ENCODE assay signal across 8 cellular contexts in the genomic region with DNA sequence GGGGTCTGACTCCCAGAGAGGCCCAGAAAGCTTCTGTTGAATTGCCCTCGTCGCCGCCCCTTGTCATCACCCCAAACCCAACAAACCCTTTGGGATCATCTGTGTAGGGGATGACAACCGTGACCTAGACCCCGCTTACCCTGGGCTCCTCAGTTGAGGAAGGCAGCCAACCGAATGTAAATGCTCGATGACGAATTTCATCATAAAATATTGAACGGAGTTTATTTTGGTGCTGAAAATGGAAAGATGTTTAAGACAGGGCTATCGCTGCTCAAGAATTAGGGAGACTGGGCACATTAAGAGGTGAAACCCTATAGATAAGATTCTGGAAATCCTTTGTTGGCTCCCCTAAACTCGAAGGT. TPM values are rescaled to one million over a fixed set of nuclear protein-coding genes. Genes with fewer than 3 reads are reported as not detected.
DNase-seq lines count a peak whose midpoint lies in the region; ATAC-seq and TF ChIP-seq lines count a peak whose summit lies in the region.

No MANE protein-coding gene starts in this region.

- peak overlapping the region; percentile 98 for H2AFZ ChIP-seq in mammary epithelial cell (ENCODE audit: low read depth, low read length)

- H3K27ac ChIP-seq in mammary epithelial cell (ENCODE audit: insufficient read depth, low read depth, low read length): peak overlapping the region; percentile 58
- H3K27ac ChIP-seq in mesodermal cell (ENCODE audit: low read depth, low read length, severe bottlenecking): peak overlapping the region; percentile 98
- H3K27ac ChIP-seq in aorta (ENCODE audit: low read depth in 1 of 2, low read length in 2 of 2): peak overlapping the region; percentile 76 to 96

- peaks cover 22% of the 10 kb centered on the region for H3K4me1 Mint-ChIP-seq in activated T-cell treated with anti-CD3 and anti-CD28 coated beads, Interleukin-2, amount 50 U/mL, for 72 hours (ENCODE audit: low read depth)

- DNase-seq in activated T-cell treated with anti-CD3 and anti-CD28 coated beads, Interleukin-2, amount 50 U/mL, for 72 hours: no peak
- DNase-seq in activated T-cell treated with anti-CD3 and anti-CD28 coated beads for 4 hours (no peak), mammary epithelial cell (no peak), aorta (no peak), NCI-H748 (lab: John Stamatoyannopoulos, UW; ENCODE audit: unreplicated experiment) (no peak), medulla oblongata (ENCODE audit: extremely low spot score) (no peak)

- H3K9me3 Mint-ChIP-seq in activated T-cell treated with anti-CD3 and anti-CD28 coated beads, Interleukin-2, amount 50 U/mL, for 72 hours: no peaks in the 10 kb centered on the region

- CTCF ChIA-PET in mammary epithelial cell (lab: Charles Lee; ENCODE audit: low non-redundant PET): no interaction called here

- H3K4me2 ChIP-seq in mammary epithelial cell (ENCODE audit: insufficient read depth, low read depth, low read length): peak overlapping the region; percentile 87

- H3K27me3 ChIP-seq in mammary epithelial cell (ENCODE audit: insufficient read depth, low read length) (no peaks in the 10 kb centered on the region), aorta (ENCODE audit: control insufficient read depth in 1 of 2, insufficient read depth in 2 of 2, low read length in 1 of 2) (no peaks in the 10 kb centered on the region)

- peak overlapping the region; percentile 92 to 98 for H3K4me3 Mint-ChIP-seq in activated T-cell treated with anti-CD3 and anti-CD28 coated beads, Interleukin-2, amount 50 U/mL, for 72 hours

- H3K79me2 ChIP-seq in mammary epithelial cell (ENCODE audit: insufficient read depth, low read length): peaks cover 34% of the 10 kb centered on the region

- H3K4me1 ChIP-seq in mammary epithelial cell (ENCODE audit: insufficient read depth, low read length): peaks cover 9% of the 10 kb centered on the region
- no peaks in the 10 kb centered on the region for H3K4me1 ChIP-seq in mesodermal cell (ENCODE audit: control insufficient read depth, insufficient read depth, low read length, poor library complexity, severe bottlenecking)
- H3K4me1 ChIP-seq in aorta (ENCODE audit: control insufficient read depth in 1 of 2, insufficient read depth in 2 of 2, low read length in 2 of 2): peaks cover 0 to 2% of the 10 kb centered on the region in 2 donors

- in situ Hi-C loops in mammary epithelial cell (cut with MboI; ENCODE audit: low sequenced_read_pairs in 2 of 2): no loop called here

- peak overlapping the region; percentile 89 for H3K9ac ChIP-seq in mammary epithelial cell (ENCODE audit: insufficient read depth, low read length)

- H3K9me3 ChIP-seq in mammary epithelial cell (replicated peaks; ENCODE audit: insufficient read depth, low read length): no peaks in the 10 kb centered on the region
- no peaks in the 10 kb centered on the region for H3K9me3 ChIP-seq in mesodermal cell (ENCODE audit: control insufficient read depth, low read length)
- no peaks in the 10 kb centered on the region for H3K9me3 ChIP-seq in aorta (ENCODE audit: control insufficient read depth, low read length)

- under 1% methylated on average over 11 of the region's 11 CpGs for WGBS in mammary epithelial cell (ENCODE audit: low coverage, missing lambda C conversion rate)
- WGBS in mesodermal cell (ENCODE audit: insufficient coverage in 2 of 2), 2 experiments: 0 to 4% methylated on average over 7 of the region's 11 CpGs
- 0% methylated on average over 11 of the region's 11 CpGs for WGBS in aorta, 2 donors

- no peak for TF ChIP-seq CTCF in mammary epithelial cell (conservative IDR thresholded peaks at IDR 0.05 in 1 of 2, IDR thresholded peaks at IDR 0.05 in 1 of 2; ENCODE audit: extremely low read depth in 1 of 2, insufficient read depth in 1 of 2, low read depth in 1 of 2, low read length in 2 of 2)

- BruUV-seq in mammary epithelial cell (replicated peaks; lab: Mats Ljungman, UMichigan): TSS peak; percentile 61

- H3K4me3 ChIP-seq in mammary epithelial cell (replicated peaks in 1 of 3; ENCODE audit: insufficient read depth in 1 of 3, low read depth in 2 of 3, low read length in 3 of 3) (peak overlapping the region; percentile 85 to 97 (median 90)), mesodermal cell (ENCODE audit: extremely low read depth, insufficient read depth, low read length, poor library complexity, severe bottlenecking) (peak overlapping the region; percentile 87), aorta (ENCODE audit: low read length in 2 of 2) (peak overlapping the region; percentile 75 to 87)

- H3K27ac Mint-ChIP-seq in activated T-cell treated with anti-CD3 and anti-CD28 coated beads, Interleukin-2, amount 50 U/mL, for 72 hours: peak overlapping the region; percentile 97

- ATAC-seq in activated T-cell treated with anti-CD3 and anti-CD28 coated beads, Interleukin-2, amount 50 U/mL, for 72 hours (replicated peaks in 1 of 2): peak; percentile 16 to 23
- peak; percentile 16 for ATAC-seq in HG03457 (IDR thresholded peaks at IDR 0.05; ENCODE audit: unreplicated experiment)
- no peak for ATAC-seq in aorta (ENCODE audit: low FRiP score)

- H3K36me3 ChIP-seq in mammary epithelial cell (ENCODE audit: insufficient read depth, low read length) (peaks cover 3% of the 10 kb centered on the region), mesodermal cell (ENCODE audit: control insufficient read depth, insufficient read depth, low read length) (peaks cover 20% of the 10 kb centered on the region), aorta (ENCODE audit: control insufficient read depth in 1 of 2, insufficient read depth in 2 of 2, low read length in 1 of 2) (no peaks in the 10 kb centered on the region)

- no peaks in the 10 kb centered on the region for H4K20me1 ChIP-seq in mammary epithelial cell (ENCODE audit: insufficient read depth, low read length)

- dilution Hi-C loops in mammary epithelial cell (cut with HindIII; ENCODE audit: low sequenced_read_pairs): no loop called here

- intact Hi-C loops in mammary epithelial cell (cut with micrococcal nuclease) (loop anchor here (1.0 to 2.0 kb wide), 2 partner anchors 44 to 92 kb away; partner anchors contain the start of gene PSMA3), aorta (cut with DNase I) (loop anchor here in 1 of 2 donors (2.0 kb wide), 1 partner anchor 38 kb away; no protein-coding TSS in a partner anchor)

- H3K36me3 Mint-ChIP-seq in activated T-cell treated with anti-CD3 and anti-CD28 coated beads, Interleukin-2, amount 50 U/mL, for 72 hours (ENCODE audit: insufficient read depth in 2 of 2): peaks cover 2 to 3% of the 10 kb centered on the region in 2 donors

- no peaks in the 10 kb centered on the region for H3K27me3 Mint-ChIP-seq in activated T-cell treated with anti-CD3 and anti-CD28 coated beads, Interleukin-2, amount 50 U/mL, for 72 hours (ENCODE audit: low read depth)

RNA-seq across cellular contexts. Expression of gene ACTR10, which starts 0.5 kb away (rescaled TPM):
- 10 to 100 TPM; 44.6 to 47.0 TPM for total RNA-seq in activated T-cell treated with anti-CD3 and anti-CD28 coated beads, Interleukin-2, amount 50 U/mL, for 72 hours
- 10 to 100 TPM; 62.5 to 67.9 TPM for total RNA-seq in mammary epithelial cell
- 44.5 TPM for polyA plus RNA-seq in mammary epithelial cell
- polyA minus RNA-seq in mammary epithelial cell: 13.7 TPM
- polyA plus RNA-seq in mesodermal cell (2013, experiment 1 of 2): 93.7 TPM
- polyA plus RNA-seq in mesodermal cell (2013, experiment 2 of 2): 93.8 TPM
- total RNA-seq in aorta: 10 to 100 TPM; 66.9 to 73.0 TPM
- polyA plus RNA-seq in aorta: 10 to 100 TPM; 47.3 to 95.6 TPM

RNA-seq across cellular contexts. Expression of gene PSMA3, which starts 44.2 kb away (rescaled TPM):
- 100 to 1,000 TPM; 177 to 194 TPM for total RNA-seq in activated T-cell treated with anti-CD3 and anti-CD28 coated beads, Interleukin-2, amount 50 U/mL, for 72 hours
- total RNA-seq in mammary epithelial cell (100 to 1,000 TPM in 1 of 2 donors, 10 to 100 TPM in 1; 69.8 to 157 TPM), aorta (100 to 1,000 TPM; 125 to 136 TPM)
- polyA plus RNA-seq in mammary epithelial cell (199 TPM), aorta (100 to 1,000 TPM; 104 to 140 TPM)
- 268 TPM for polyA minus RNA-seq in mammary epithelial cell
- polyA plus RNA-seq in mesodermal cell (2013, experiment 1 of 2): 142 TPM
- 195 TPM for polyA plus RNA-seq in mesodermal cell (2013, experiment 2 of 2)

RNA-seq across cellular contexts. Expression of gene ARMH4, which starts 48.4 kb away (rescaled TPM):
- not detected for total RNA-seq in activated T-cell treated with anti-CD3 and anti-CD28 coated beads, Interleukin-2, amount 50 U/mL, for 72 hours
- total RNA-seq in mammary epithelial cell (1 to 10 TPM; 1.5 to 3.3 TPM), aorta (10 to 100 TPM in 1 of 2 donors, 1 to 10 TPM in 1; 8.4 to 14.6 TPM)
- polyA plus RNA-seq in mammary epithelial cell (0.46 TPM), aorta (1 to 10 TPM in 1 of 2 donors, under 1 TPM in 1; 0.92 to 1.8 TPM)
- polyA minus RNA-seq in mammary epithelial cell: 13.6 TPM
- polyA plus RNA-seq in mesodermal cell (2013, experiment 1 of 2): 12.5 TPM
- 12.8 TPM for polyA plus RNA-seq in mesodermal cell (2013, experiment 2 of 2)
